In genomic region chr22:27842994-27843431, GRCh38 we compare ENCODE assay signal across 14 cellular contexts. TPM values are rescaled to one million over a fixed set of nuclear protein-coding genes. Genes with fewer than 3 reads are reported as not detected.
DNase-seq lines count a peak whose midpoint lies in the region; ATAC-seq and TF ChIP-seq lines count a peak whose summit lies in the region.
"Had no signal": no experiment of that assay in that cellular context is flagged by ENCODE, and none has a peak within 500 bp of the region (broad histone marks: within the 10 kb centered on the region; RNA-seq: fewer than 3 reads in every experiment).

No MANE protein-coding gene starts in this region.

- no peak for TF ChIP-seq EP300 in ovary (IDR thresholded peaks at IDR 0.05)

- no TSS peak for BruUV-seq in Caco-2 (replicated peaks; lab: Mats Ljungman, UMichigan)

- TF ChIP-seq CTCF in Caco-2 (IDR thresholded peaks at IDR 0.05; ENCODE audit: insufficient read depth in 1 of 2, low read depth in 1 of 2, low read length in 1 of 2, severe bottlenecking in 1 of 2, unreplicated experiment in 1 of 2) (no peak), GM23338 (conservative IDR thresholded peaks at IDR 0.05; ENCODE audit: low read depth in 2 of 2) (no peak), ovary (IDR thresholded peaks at IDR 0.05) (no peak)

- H2AFZ ChIP-seq in GM23338: no peak overlapping the region

- H3K36me3 ChIP-seq in Caco-2 (ENCODE audit: control insufficient read depth, insufficient read depth, low read length) (no peaks in the 10 kb centered on the region), GM23338 (ENCODE audit: insufficient read depth) (no peaks in the 10 kb centered on the region), ovary (no peaks in the 10 kb centered on the region)

- CTCF ChIA-PET in Caco-2 (lab: Charles Lee): no interaction called here

- peaks cover 7% of the 10 kb centered on the region; the same call in 1 of the 2 replicates for H3F3A ChIP-seq in GM23338 (replicated peaks; ENCODE audit: low read depth)

- H3K4me1 ChIP-seq in Caco-2 (no peaks in the 10 kb centered on the region), GM23338 (ENCODE audit: insufficient read depth) (peaks cover 9% of the 10 kb centered on the region), ovary (ENCODE audit: insufficient read depth) (peaks cover 6% of the 10 kb centered on the region)
- H3K4me1 ChIP-seq: SJSA1 had no signal

- peaks cover 12% of the 10 kb centered on the region for H3K36me3 Mint-ChIP-seq in Caco-2 (ENCODE audit: insufficient read depth, unreplicated experiment)
- H3K36me3 Mint-ChIP-seq in GM23338 (ENCODE audit: low read depth): peaks cover 8% of the 10 kb centered on the region

- H3K27ac Mint-ChIP-seq in Caco-2 (ENCODE audit: unreplicated experiment) (peak overlapping the region; percentile 22), GM23338 (peak overlapping the region; percentile 40)

- no peaks in the 10 kb centered on the region for H3K79me2 ChIP-seq in GM23338 (replicated peaks; ENCODE audit: insufficient read depth)

- no peak for TF ChIP-seq POLR2A in ovary (IDR thresholded peaks at IDR 0.05)

- H3K4me1 Mint-ChIP-seq in Caco-2 (ENCODE audit: low read depth, unreplicated experiment) (no peaks in the 10 kb centered on the region), GM23338 (peaks cover 28% of the 10 kb centered on the region)

- ATAC-seq in GM23338 (no peak), HG02938 (IDR thresholded peaks at IDR 0.05; ENCODE audit: unreplicated experiment) (no peak)
- ATAC-seq: activated naive CD4-positive, alpha-beta T cell treated with anti-CD3 and anti-CD28 coated beads, Interleukin-2, amount 50 U/mL, for 72 hours; naive thymus-derived CD4-positive, alpha-beta T cell had no signal

- H3K27me3 ChIP-seq in Caco-2 (replicated peaks; ENCODE audit: control insufficient read depth, insufficient read depth, low read length): no peaks in the 10 kb centered on the region
- H3K27me3 ChIP-seq in GM23338 (ENCODE audit: insufficient read depth): no peaks in the 10 kb centered on the region
- no peaks in the 10 kb centered on the region for H3K27me3 ChIP-seq in ovary
- H3K27me3 ChIP-seq: SJSA1 had no signal

- no peaks in the 10 kb centered on the region for H4K20me1 ChIP-seq in GM23338 (replicated peaks; ENCODE audit: insufficient read depth)

- DNase-seq in Caco-2 (no peak), GM23338 (ENCODE audit: low spot score) (no peak), dedifferentiated amniotic fluid mesenchymal stem cell (ENCODE audit: extremely low spot score) (peak; percentile 15), ovary (no peak), UCSD-AML1 (lab: John Stamatoyannopoulos, UW; ENCODE audit: unreplicated experiment) (no peak), NCI-H510A (lab: John Stamatoyannopoulos, UW) (no peak)
- DNase-seq: cerebellar nuclear complex; HCEC 1CT; naive thymus-derived CD4-positive, alpha-beta T cell; NCI-H2081; stimulated activated naive CD4-positive, alpha-beta T cell had no signal

- H3K9me3 ChIP-seq in Caco-2 (no peaks in the 10 kb centered on the region), ovary (no peaks in the 10 kb centered on the region)
- H3K9me3 ChIP-seq: SJSA1 had no signal

- H3K4me3 Mint-ChIP-seq in Caco-2 (ENCODE audit: unreplicated experiment) (no peak overlapping the region), GM23338 (no peak overlapping the region)
- H3K4me3 Mint-ChIP-seq: naive thymus-derived CD4-positive, alpha-beta T cell had no signal

- no peaks in the 10 kb centered on the region for H3K27me3 Mint-ChIP-seq in Caco-2 (ENCODE audit: insufficient read depth, unreplicated experiment)
- H3K27me3 Mint-ChIP-seq in GM23338 (ENCODE audit: insufficient read depth, low read depth, poor library complexity): peaks cover 14% of the 10 kb centered on the region
- H3K27me3 Mint-ChIP-seq: naive thymus-derived CD4-positive, alpha-beta T cell had no signal

- intact Hi-C loops in Caco-2 (cut with micrococcal nuclease; ENCODE audit: unreplicated experiment): no loop called here
- intact Hi-C loops in ovary (cut with DNase I): no loop called here

- POLR2A ChIA-PET in Caco-2 (lab: Charles Lee): no interaction called here

- 49 to 58% (median 54%) methylated on average over 9 of the region's 9 CpGs for WGBS in ovary, 3 donors

- no peak overlapping the region for H3K4me2 ChIP-seq in GM23338

- H3K9me3 Mint-ChIP-seq in Caco-2 (ENCODE audit: unreplicated experiment): peaks cover under 1% of the 10 kb centered on the region
- H3K9me3 Mint-ChIP-seq in GM23338: peaks cover 4% of the 10 kb centered on the region; the same call in 2 of the 3 replicates

- H3K27ac ChIP-seq in GM23338 (ENCODE audit: low read depth): no peak overlapping the region
- H3K27ac ChIP-seq in ovary: peak overlapping the region; percentile 32 to 71
- H3K27ac ChIP-seq: SJSA1 had no signal

- no peak overlapping the region for H3K4me3 ChIP-seq in Caco-2 (ENCODE audit: low read depth, low read length)
- no peak overlapping the region for H3K4me3 ChIP-seq in GM23338
- no peak overlapping the region for H3K4me3 ChIP-seq in ovary
- H3K4me3 ChIP-seq: SJSA1 had no signal

- no peaks in the 10 kb centered on the region for H3K9me2 ChIP-seq in GM23338 (ENCODE audit: insufficient read depth)

TF ChIP-seq in GM23338, 12 proteins besides CTCF, POLR2A, EP300 and RAD21 (continues in another document):
- TF ChIP-seq ZNF331 (CRISPR knock-in tag; IDR thresholded peaks at IDR 0.05; ENCODE audit: low read depth) (no peak), CREB1 (CRISPR knock-in tag; IDR thresholded peaks at IDR 0.05; ENCODE audit: low read depth) (no peak), ZNF462 (CRISPR knock-in tag; IDR thresholded peaks at IDR 0.05) (no peak), EZH2phosphoT487 (IDR thresholded peaks at IDR 0.05; ENCODE audit: unreplicated experiment) (no peak), ZNF114 (CRISPR knock-in tag; IDR thresholded peaks at IDR 0.05) (no peak)

RNA-seq across cellular contexts. Expression of gene MN1, which starts 41.5 kb away (rescaled TPM):
- 0.32 and 0.44 TPM in 2 replicates for total RNA-seq in Caco-2 (2022)
- total RNA-seq in GM23338 (2014; rRNA removed; shearing (Covaris generic)): 6.8 and 7.2 TPM in 2 replicates
- polyA plus RNA-seq in GM23338 (2016; fragmentation: Nextera tagmentation; extraction: Ambion mirVana): 1.0 and 1.5 TPM in 2 replicates
- 10 to 100 TPM; 10.6 to 33.5 (median 13.9) TPM for total RNA-seq in ovary
- 1 to 10 TPM; 6.7 to 7.7 TPM for polyA plus RNA-seq in ovary
- polyA plus RNA-seq: naive thymus-derived CD4-positive, alpha-beta T cell had no signal
